ENCODE assay signal across 16 cellular contexts in genomic region chrX:19046343-19047215, GRCh38.
DNase-seq lines count a peak whose midpoint lies in the region; ATAC-seq and TF ChIP-seq lines count a peak whose summit lies in the region.
"Had no signal": no experiment of that assay in that cellular context is flagged by ENCODE, and none has a peak within 500 bp of the region (broad histone marks: within the 10 kb centered on the region; RNA-seq: fewer than 3 reads in every experiment).

No MANE protein-coding gene starts in this region.

- DNase-seq in AG10803 (ENCODE audit: low read depth) (peak; percentile 4), HT1080 (ENCODE audit: low read depth) (peak; percentile 64), amniotic epithelial cell (ENCODE audit: low read depth) (peak; percentile 49), kidney epithelial cell (ENCODE audit: low read depth) (peak; percentile 31), DMS153 (lab: John Stamatoyannopoulos, UW) (no peak), NCI-H1105 treated with DMSO at 0.1 percent for 48 hours (lab: John Stamatoyannopoulos, UW) (no peak), testis (no peak)
- DNase-seq: activated CD4-positive, alpha-beta T cell treated with anti-CD3 and anti-CD28 coated beads, Interleukin-2, amount 10 ng/mL, durations not matched to agents 7 days and 5 days; anterior cingulate cortex; foreskin melanocyte; GDM1; NCI-H345; posterior cingulate gyrus; stimulated activated CD4-positive, alpha-beta T cell treated with anti-CD3 and anti-CD28 coated beads, Interleukin-2, amount 100 ng/mL, for 24 hours had no signal

- intact Hi-C loops in testis (cut with DNase I; ENCODE audit: low total_unique reads): no loop called here

- no peaks in the 10 kb centered on the region for H3K36me3 ChIP-seq in kidney epithelial cell (ENCODE audit: control insufficient read depth, insufficient read depth, low read length)
- no peaks in the 10 kb centered on the region for H3K36me3 ChIP-seq in testis (ENCODE audit: low read depth, missing control alignments)

- TF ChIP-seq CTCF in AG10803 (conservative IDR thresholded peaks at IDR 0.05; ENCODE audit: low read length): no peak
- TF ChIP-seq CTCF in kidney epithelial cell (IDR thresholded peaks at IDR 0.05; ENCODE audit: insufficient read depth, low read length, poor library complexity, severe bottlenecking): no peak
- TF ChIP-seq CTCF in testis (IDR thresholded peaks at IDR 0.05): no peak

- H3K4me3 ChIP-seq in AG10803 (ENCODE audit: low read length) (no peak overlapping the region), kidney epithelial cell (ENCODE audit: low read depth, low read length) (no peak overlapping the region), testis (no peak overlapping the region)

- no peaks in the 10 kb centered on the region for H3K4me1 ChIP-seq in testis

- H3K9me3 ChIP-seq in testis: no peaks in the 10 kb centered on the region

- no peak for TF ChIP-seq POLR2A in testis (IDR thresholded peaks at IDR 0.05)

- no peak overlapping the region for H3K27ac ChIP-seq in testis
- H3K27ac ChIP-seq: C4-2B had no signal

- ATAC-seq in GM18858 (IDR thresholded peaks at IDR 0.05; ENCODE audit: unreplicated experiment): no peak

- H3K27me3 ChIP-seq in kidney epithelial cell (ENCODE audit: control insufficient read depth, insufficient read depth, low read length): no peaks in the 10 kb centered on the region
- no peaks in the 10 kb centered on the region for H3K27me3 ChIP-seq in testis

- 80 to 89% methylated on average over 8 of the region's 8 CpGs for WGBS in testis, 2 donors

Comparison
In these comparisons a context has a peak if more than half of its experiments do, and no peak if none do; other contexts are left out.
1. DNase-seq: peak in AG10803 (single experiment), HT1080 (single experiment), amniotic epithelial cell (single experiment) and kidney epithelial cell (single experiment); none in DMS153 (single experiment), NCI-H1105 treated with DMSO at 0.1 percent for 48 hours (single experiment) and testis (single experiment).